2 cellular contexts compared by ENCODE assay signal in genomic region chr7:7491044-7491443, GRCh38.
A peak's percentile ranks its signal among the peaks of the same experiment; 100 is the strongest.
TF ChIP-seq lines count a peak whose summit lies in the region.

No MANE protein-coding gene starts in this region.

TF ChIP-seq in A549, 52 proteins besides CTCF, POLR2A, EP300 and RAD21 (continued from another document):
- no peak for TF ChIP-seq E2F6 (IDR thresholded peaks at IDR 0.05; ENCODE audit: borderline replicate concordance, low read depth)
- TF ChIP-seq CBX8 (IDR thresholded peaks at IDR 0.05) = no peak
- no peak for TF ChIP-seq FOSL2 (IDR thresholded peaks at IDR 0.05)
- TF ChIP-seq FOSL2 (CRISPR knock-in tag; IDR thresholded peaks at IDR 0.05) = no peak

TF ChIP-seq in SK-N-SH, 30 proteins besides CTCF, POLR2A, EP300 and RAD21:
- TF ChIP-seq ZBTB33 (IDR thresholded peaks at IDR 0.05; ENCODE audit: borderline replicate concordance, low read depth) = no peak
- no peak for TF ChIP-seq RFX5 (IDR thresholded peaks at IDR 0.05; ENCODE audit: low read length)
- TF ChIP-seq FOSL2 (IDR thresholded peaks at IDR 0.05; ENCODE audit: borderline replicate concordance, low read depth) = no peak
- peak; percentile 40 for TF ChIP-seq PBX3 (IDR thresholded peaks at IDR 0.05)
- TF ChIP-seq USF1 (IDR thresholded peaks at IDR 0.05; ENCODE audit: borderline replicate concordance, low read depth) = peak; percentile 65
- TF ChIP-seq JUND (IDR thresholded peaks at IDR 0.05) = no peak
